In genomic region chr5:3842591-3842990, GRCh38 we compare ENCODE assay signal across 35 cellular contexts.
"Had no signal": no experiment of that assay in that cellular context is flagged by ENCODE, and none has a peak within 500 bp of the region (broad histone marks: within the 10 kb centered on the region; RNA-seq: fewer than 3 reads in every experiment).

No MANE protein-coding gene starts in this region.

- H3K27me3 ChIP-seq: adrenal gland, body of pancreas, brain microvascular endothelial cell, breast epithelium had no signal

- H3K9me3 ChIP-seq: adrenal gland, body of pancreas, breast epithelium had no signal

- H3K4me1 Mint-ChIP-seq: activated B cell treated with CpG ODN at 0.5 μM for 24 hours; activated CD4-positive, alpha-beta T cell treated with anti-CD3 and anti-CD28 coated beads, Interleukin-2, amount 10 ng/mL, durations not matched to agents 24 days and 14 days; activated naive CD8-positive, alpha-beta T cell treated with anti-CD3 and anti-CD28 coated beads for 36 hours; activated T-helper 17 cell treated with anti-CD3 and anti-CD28 coated beads, Interleukin-2, amount 50 U/mL, for 72 hours had no signal

- DNase-seq: activated B cell treated with CpG ODN at 0.5 μM for 24 hours; activated CD4-positive, alpha-beta memory T cell treated with anti-CD3 and anti-CD28 coated beads for 36 hours; activated CD4-positive, alpha-beta T cell treated with anti-CD3 and anti-CD28 coated beads for 4 hours; activated CD4-positive, alpha-beta T cell treated with anti-CD3 and anti-CD28 coated beads, Interleukin-2, amount 10 ng/mL, durations not matched to agents 24 days and 14 days; activated CD4-positive, alpha-beta T cell treated with anti-CD3 and anti-CD28 coated beads, Interleukin-2, amount 50 U/mL, for 1 hour; activated CD4-positive, alpha-beta T cell treated with anti-CD3 and anti-CD28 coated beads, Interleukin-2, amount 50 U/mL, for 4 hours; activated CD4-positive, CD25-positive, alpha-beta regulatory T cell treated with anti-CD3 and anti-CD28 coated beads, Interleukin-2, amount 50 U/mL, for 72 hours; activated CD8-positive, alpha-beta memory T cell treated with anti-CD3 and anti-CD28 coated beads, Interleukin-2, amount 50 U/mL, for 4 hours; activated CD8-positive, alpha-beta T cell treated with anti-CD3 and anti-CD28 coated beads for 36 hours; activated effector memory CD4-positive, alpha-beta T cell treated with anti-CD3 and anti-CD28 coated beads, Interleukin-2, amount 50 U/mL, for 16 hours; activated gamma-delta T cell treated with Interleukin-2 at 50 U/mL for 16 hours; activated naive CD4-positive, alpha-beta T cell; activated naive CD4-positive, alpha-beta T cell treated with anti-CD3 and anti-CD28 coated beads for 36 hours; activated naive CD4-positive, alpha-beta T cell treated with anti-CD3 and anti-CD28 coated beads, Interleukin-2, amount 50 U/mL, for 16 hours; activated naive CD8-positive, alpha-beta T cell treated with anti-CD3 and anti-CD28 coated beads for 36 hours; activated T-cell treated with anti-CD3 and anti-CD28 coated beads for 4 hours; activated T-cell treated with anti-CD3 and anti-CD28 coated beads, Interleukin-2, amount 50 U/mL, for 1 hour; activated T-cell treated with anti-CD3 and anti-CD28 coated beads, Interleukin-2, amount 50 U/mL, for 4 hours; activated T-cell treated with anti-CD3 and anti-CD28 coated beads, Interleukin-2, amount 50 U/mL, for 72 hours; adrenal gland; amniotic stem cell; aorta; body of pancreas; brain microvascular endothelial cell; central memory CD4-positive, alpha-beta T cell; T-helper 1 cell; T-helper 2 cell; T-helper 9 cell had no signal

- H3K4me3 Mint-ChIP-seq: activated B cell treated with CpG ODN at 0.5 μM for 24 hours; activated CD4-positive, alpha-beta memory T cell treated with anti-CD3 and anti-CD28 coated beads for 36 hours; activated CD4-positive, alpha-beta T cell treated with anti-CD3 and anti-CD28 coated beads, Interleukin-2, amount 10 ng/mL, durations not matched to agents 24 days and 14 days; activated CD8-positive, alpha-beta T cell treated with anti-CD3 and anti-CD28 coated beads for 36 hours; activated naive CD4-positive, alpha-beta T cell treated with anti-CD3 and anti-CD28 coated beads for 36 hours; activated naive CD8-positive, alpha-beta T cell treated with anti-CD3 and anti-CD28 coated beads for 36 hours; activated T-cell treated with anti-CD3 and anti-CD28 coated beads, Interleukin-2, amount 50 U/mL, for 4 hours; activated T-cell treated with anti-CD3 and anti-CD28 coated beads, Interleukin-2, amount 50 U/mL, for 72 hours; activated T-helper 1 cell treated with anti-CD3 and anti-CD28 coated beads, Interleukin-12 subunit alpha, Interleukin-12 subunit beta, Interleukin-2, Interleukin-4 antibody, amounts not matched to agents 30 ng/mL and 10 ng/mL and 1 ng/mL, durations not matched to agents 14 hours and 24 hours and 36 hours; activated T-helper 17 cell treated with anti-CD3 and anti-CD28 coated beads, Interleukin-2, amount 50 U/mL, for 72 hours; T-helper 1 cell treated with Interleukin-12 subunit alpha and Interleukin-12 subunit beta and Interleukin-4 antibody, amounts not matched to agents 30 μg/mL and 1 μg/mL, for 36 hours; T-helper 2 cell treated with Interferon-gamma antibody and Interleukin-4, amounts not matched to agents 5 μg/mL and 100 μg/mL, for 36 hours had no signal

- H3K27ac ChIP-seq: adrenal gland, body of pancreas, brain microvascular endothelial cell, breast epithelium, VCaP had no signal

- H3K4me1 ChIP-seq: adrenal gland, body of pancreas, breast epithelium had no signal

- H3K4me3 ChIP-seq: adrenal gland, body of pancreas, breast epithelium had no signal

- H3K27me3 Mint-ChIP-seq: activated B cell treated with CpG ODN at 0.5 μM for 24 hours; activated CD4-positive, alpha-beta memory T cell treated with anti-CD3 and anti-CD28 coated beads for 36 hours; activated CD4-positive, alpha-beta T cell treated with anti-CD3 and anti-CD28 coated beads, Interleukin-2, amount 10 ng/mL, durations not matched to agents 24 days and 14 days; activated CD8-positive, alpha-beta T cell treated with anti-CD3 and anti-CD28 coated beads for 36 hours; activated naive CD8-positive, alpha-beta T cell treated with anti-CD3 and anti-CD28 coated beads for 36 hours; activated T-helper 17 cell treated with anti-CD3 and anti-CD28 coated beads, Interleukin-2, amount 50 U/mL, for 72 hours had no signal

- H3K27ac Mint-ChIP-seq: activated B cell treated with CpG ODN at 0.5 μM for 24 hours; activated CD4-positive, alpha-beta memory T cell treated with anti-CD3 and anti-CD28 coated beads for 36 hours; activated CD4-positive, alpha-beta T cell treated with anti-CD3 and anti-CD28 coated beads, Interleukin-2, amount 10 ng/mL, durations not matched to agents 24 days and 14 days; activated CD8-positive, alpha-beta T cell treated with anti-CD3 and anti-CD28 coated beads for 36 hours; activated naive CD4-positive, alpha-beta T cell treated with anti-CD3 and anti-CD28 coated beads for 36 hours; activated naive CD4-positive, alpha-beta T cell treated with anti-CD3 and anti-CD28 coated beads, Interleukin-2, amount 50 U/mL, for 72 hours; activated naive CD8-positive, alpha-beta T cell treated with anti-CD3 and anti-CD28 coated beads for 36 hours; activated T-cell treated with anti-CD3 and anti-CD28 coated beads, Interleukin-2, amount 50 U/mL, for 72 hours; activated T-helper 1 cell treated with anti-CD3 and anti-CD28 coated beads, Interleukin-12 subunit alpha, Interleukin-12 subunit beta, Interleukin-2, Interleukin-4 antibody, amounts not matched to agents 30 ng/mL and 10 ng/mL and 1 ng/mL, durations not matched to agents 14 hours and 24 hours and 36 hours; activated T-helper 17 cell treated with anti-CD3 and anti-CD28 coated beads, Interleukin-2, amount 50 U/mL, for 72 hours; T-helper 1 cell treated with Interleukin-12 subunit alpha and Interleukin-12 subunit beta and Interleukin-4 antibody, amounts not matched to agents 30 μg/mL and 1 μg/mL, for 36 hours; T-helper 2 cell treated with Interferon-gamma antibody and Interleukin-4, amounts not matched to agents 5 μg/mL and 100 μg/mL, for 36 hours had no signal

- H3K9me3 Mint-ChIP-seq: activated CD4-positive, alpha-beta memory T cell treated with anti-CD3 and anti-CD28 coated beads for 36 hours; activated CD4-positive, alpha-beta T cell treated with anti-CD3 and anti-CD28 coated beads, Interleukin-2, amount 10 ng/mL, durations not matched to agents 24 days and 14 days; activated naive CD4-positive, alpha-beta T cell treated with anti-CD3 and anti-CD28 coated beads for 36 hours; activated naive CD8-positive, alpha-beta T cell treated with anti-CD3 and anti-CD28 coated beads for 36 hours; activated T-helper 1 cell treated with anti-CD3 and anti-CD28 coated beads, Interleukin-12 subunit alpha, Interleukin-12 subunit beta, Interleukin-2, Interleukin-4 antibody, amounts not matched to agents 30 ng/mL and 10 ng/mL and 1 ng/mL, durations not matched to agents 14 hours and 24 hours and 36 hours had no signal

- H3K36me3 Mint-ChIP-seq: activated CD4-positive, alpha-beta memory T cell treated with anti-CD3 and anti-CD28 coated beads for 36 hours; activated naive CD4-positive, alpha-beta T cell treated with anti-CD3 and anti-CD28 coated beads, Interleukin-2, amount 50 U/mL, for 72 hours; activated naive CD8-positive, alpha-beta T cell treated with anti-CD3 and anti-CD28 coated beads for 36 hours had no signal

- H3K36me3 ChIP-seq: adrenal gland, brain microvascular endothelial cell, breast epithelium had no signal
